1 cellular context compared by ENCODE assay signal in the genomic region with DNA sequence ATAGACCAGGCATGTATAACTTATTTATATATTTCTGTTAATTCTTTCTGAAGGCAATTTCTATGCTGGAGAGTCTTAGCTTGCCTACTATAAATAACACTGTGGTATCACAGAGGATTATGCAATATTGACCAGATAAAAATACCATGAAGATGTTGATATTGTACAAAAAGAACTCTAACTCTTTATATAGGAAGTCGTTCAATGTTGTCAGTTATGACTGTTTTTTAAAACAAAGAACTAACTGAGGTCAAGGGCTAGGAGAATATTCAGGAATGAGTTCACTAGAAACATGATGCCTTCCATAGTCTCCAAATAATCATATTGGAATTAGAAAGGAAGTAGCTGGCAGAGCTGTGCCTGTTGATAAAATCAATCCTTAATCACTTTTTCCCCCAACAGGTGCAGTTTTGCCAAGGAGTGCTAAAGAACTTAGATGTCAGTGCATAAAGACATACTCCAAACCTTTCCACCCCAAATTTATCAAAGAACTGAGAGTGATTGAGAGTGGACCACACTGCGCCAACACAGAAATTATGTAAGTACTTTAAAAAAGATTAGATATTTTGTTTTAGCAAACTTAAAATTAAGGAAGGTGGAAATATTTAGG.
TF ChIP-seq lines count a peak whose summit lies in the region.

No MANE protein-coding gene starts in this region.

TF ChIP-seq in HCT116, 20 proteins besides CTCF, POLR2A, EP300 and RAD21:
- TF ChIP-seq, protein P1, sequence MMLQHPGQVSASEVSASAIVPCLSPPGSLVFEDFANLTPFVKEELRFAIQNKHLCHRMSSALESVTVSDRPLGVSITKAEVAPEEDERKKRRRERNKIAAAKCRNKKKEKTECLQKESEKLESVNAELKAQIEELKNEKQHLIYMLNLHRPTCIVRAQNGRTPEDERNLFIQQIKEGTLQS (IDR thresholded peaks at IDR 0.05): no peak
